In the genomic region with DNA sequence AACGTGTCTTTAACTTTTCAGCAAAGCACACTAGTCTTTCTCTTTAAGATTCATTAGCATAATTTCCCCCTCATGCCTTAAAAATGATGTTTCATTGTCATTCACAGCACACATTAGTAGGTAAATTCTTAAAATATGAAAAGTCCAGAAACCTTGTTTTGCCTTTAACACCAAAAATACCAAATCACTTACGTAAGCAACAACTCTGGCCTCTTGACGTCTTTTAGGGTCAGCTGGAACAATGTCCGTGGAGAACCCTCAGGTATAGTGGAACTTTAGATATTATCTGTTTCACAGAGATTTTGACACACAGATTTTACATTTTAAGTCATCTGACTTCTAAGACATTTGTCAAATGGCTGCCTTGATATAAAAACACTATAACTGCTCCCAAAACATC, we compare ENCODE assay signal across 31 cellular contexts.
"Had no signal": no experiment of that assay in that cellular context is flagged by ENCODE, and none has a peak within 500 bp of the region (broad histone marks: within the 10 kb centered on the region; RNA-seq: fewer than 3 reads in every experiment).

No MANE protein-coding gene starts in this region.

- H3K4me3 ChIP-seq: adrenal gland, body of pancreas, colonic mucosa, esophagus squamous epithelium, hepatocyte, stomach, suprapubic skin, tibial artery had no signal

- H3K27me3 Mint-ChIP-seq: activated T-cell treated with anti-CD3 and anti-CD28 coated beads, Interleukin-2, amount 50 U/mL, for 24 hours; naive B cell; stimulated activated naive B cell treated with anti-CD40 and anti-IgM and Interleukin-4, amounts not matched to agents 10 μg/mL and 1 μg/mL and 100 μg/mL, for 72 hours had no signal

- H3K9me3 Mint-ChIP-seq: naive B cell had no signal

- DNase-seq: activated CD4-positive, alpha-beta T cell treated with anti-CD3 and anti-CD28 coated beads for 4 hours; activated CD4-positive, alpha-beta T cell treated with anti-CD3 and anti-CD28 coated beads, Interleukin-2, amount 50 U/mL, for 4 hours; activated CD4-positive, CD25-positive, alpha-beta regulatory T cell; activated CD8-positive, alpha-beta memory T cell treated with anti-CD3 and anti-CD28 coated beads, Interleukin-2, amount 50 U/mL, for 48 hours; activated gamma-delta T cell treated with Interleukin-2 at 50 U/mL for 16 hours; activated T-cell treated with anti-CD3 and anti-CD28 coated beads, Interleukin-2, amount 50 U/mL, for 24 hours; adrenal gland; aorta; body of pancreas; cerebellar nuclear complex; colonic mucosa; effector CD8-positive, alpha-beta T cell; esophagus squamous epithelium; foreskin melanocyte; left cardiac atrium; mammary epithelial cell; naive B cell; posterior cingulate gyrus; small intestine; stimulated activated CD4-positive, alpha-beta T cell treated with anti-CD3 and anti-CD28 coated beads, Interleukin-1b, Interleukin-23, amount 100 ng/mL, for 48 hours; stimulated activated CD4-positive, alpha-beta T cell treated with anti-CD3 and anti-CD28 coated beads, Interleukin-4, amount 100 ng/mL, for 4 hours; stimulated activated CD8-positive, alpha-beta memory T cell treated with anti-CD3 and anti-CD28 coated beads, Interleukin-4, amount 100 ng/mL, for 48 hours; stimulated activated naive B cell treated with anti-CD40 and anti-IgM and Interleukin-4, amounts not matched to agents 10 μg/mL and 1 μg/mL and 100 μg/mL, for 72 hours; stomach; T-helper 1 cell; tibial artery had no signal

- H3K27ac Mint-ChIP-seq: activated naive CD4-positive, alpha-beta T cell treated with anti-CD3 and anti-CD28 coated beads, Interleukin-2, amount 50 U/mL, for 72 hours; activated T-cell treated with anti-CD3 and anti-CD28 coated beads, Interleukin-2, amount 50 U/mL, for 24 hours; stimulated activated naive B cell treated with anti-CD40 and anti-IgM and Interleukin-4, amounts not matched to agents 10 μg/mL and 1 μg/mL and 100 μg/mL, for 72 hours had no signal

- H3K36me3 ChIP-seq: adrenal gland, colonic mucosa, esophagus squamous epithelium, stomach, suprapubic skin, tibial artery had no signal

- H3K4me2 ChIP-seq: hepatocyte had no signal

- H3K27me3 ChIP-seq: adrenal gland, body of pancreas, colonic mucosa, esophagus squamous epithelium, hepatocyte, stomach, suprapubic skin, tibial artery had no signal

- ATAC-seq: body of pancreas; left cardiac atrium; sciatic nerve; stimulated activated naive B cell treated with anti-CD40 and anti-IgM and Interleukin-4, amounts not matched to agents 10 μg/mL and 1 μg/mL and 100 μg/mL, for 72 hours had no signal

- H3K4me1 ChIP-seq: colonic mucosa had no signal

- H3K27ac ChIP-seq: body of pancreas, colonic mucosa, epithelial cell of prostate, hepatocyte, suprapubic skin had no signal

- H3K9me3 ChIP-seq: adrenal gland, body of pancreas, colonic mucosa, esophagus squamous epithelium, stomach, suprapubic skin, tibial artery had no signal

- H3K4me3 Mint-ChIP-seq: activated T-cell treated with anti-CD3 and anti-CD28 coated beads, Interleukin-2, amount 50 U/mL, for 24 hours; stimulated activated naive B cell treated with anti-CD40 and anti-IgM and Interleukin-4, amounts not matched to agents 10 μg/mL and 1 μg/mL and 100 μg/mL, for 72 hours had no signal

- H3K36me3 Mint-ChIP-seq: naive B cell had no signal

- H2AFZ ChIP-seq: hepatocyte had no signal
